ENCODE assay signal across 32 cellular contexts in genomic region chr9:126109575-126109974, GRCh38.
"Had no signal": no experiment of that assay in that cellular context is flagged by ENCODE, and none has a peak within 500 bp of the region (broad histone marks: within the 10 kb centered on the region; RNA-seq: fewer than 3 reads in every experiment).

No MANE protein-coding gene starts in this region.

- DNase-seq: activated B cell treated with CpG ODN at 0.5 μM for 24 hours; activated CD4-positive, alpha-beta T cell treated with anti-CD3 and anti-CD28 coated beads for 48 hours; activated CD4-positive, alpha-beta T cell treated with anti-CD3 and anti-CD28 coated beads, Interleukin-2, amount 50 U/mL, for 1 hour; activated CD4-positive, alpha-beta T cell treated with anti-CD3 and anti-CD28 coated beads, Interleukin-2, amount 50 U/mL, for 48 hours; activated CD8-positive, alpha-beta memory T cell treated with anti-CD3 and anti-CD28 coated beads for 24 hours; activated CD8-positive, alpha-beta T cell treated with anti-CD3 and anti-CD28 coated beads for 36 hours; activated gamma-delta T cell; activated naive CD4-positive, alpha-beta T cell; activated naive CD4-positive, alpha-beta T cell treated with anti-CD3 and anti-CD28 coated beads, Interleukin-2, amount 10 ng/mL, durations not matched to agents 7 days and 5 days; activated naive CD8-positive, alpha-beta T cell treated with anti-CD3 and anti-CD28 coated beads, Interleukin-2, amount 10 ng/mL, durations not matched to agents 7 days and 5 days; activated T-cell treated with anti-CD3 and anti-CD28 coated beads, Interleukin-2, amount 50 U/mL, for 4 hours; cortex of kidney; dermis blood vessel endothelial cell; effector CD4-positive, alpha-beta T cell; effector memory CD8-positive, alpha-beta T cell; esophagus squamous epithelium; foreskin melanocyte; T-helper 1 cell; T-helper 17 cell; T1000; WERI-Rb-1 had no signal

- H3K36me3 ChIP-seq: ascending aorta, breast epithelium, cardiac muscle cell, esophagus squamous epithelium, gastroesophageal sphincter, WERI-Rb-1 had no signal

- H3K4me3 Mint-ChIP-seq: activated B cell treated with CpG ODN at 0.5 μM for 24 hours; activated CD8-positive, alpha-beta T cell treated with anti-CD3 and anti-CD28 coated beads for 36 hours; activated naive CD4-positive, alpha-beta T cell treated with anti-CD3 and anti-CD28 coated beads, Interleukin-2, amount 10 ng/mL, durations not matched to agents 7 days and 5 days; activated naive CD8-positive, alpha-beta T cell treated with anti-CD3 and anti-CD28 coated beads, Interleukin-2, amount 10 ng/mL, durations not matched to agents 7 days and 5 days; activated T-cell treated with anti-CD3 and anti-CD28 coated beads, Interleukin-2, amount 50 U/mL, for 4 hours; activated T-helper 17 cell treated with anti-CD3 and anti-CD28 coated beads, Interleukin-2, amount 50 U/mL, for 72 hours; brain; central memory CD8-positive, alpha-beta T cell; effector memory CD8-positive, alpha-beta T cell; T-helper 17 cell; T-helper 2 cell treated with Interferon-gamma antibody and Interleukin-4, amounts not matched to agents 5 μg/mL and 100 μg/mL, for 36 hours had no signal

- H3K9me3 Mint-ChIP-seq: activated B cell treated with CpG ODN at 0.5 μM for 24 hours; activated CD8-positive, alpha-beta T cell treated with anti-CD3 and anti-CD28 coated beads for 36 hours; activated naive CD4-positive, alpha-beta T cell treated with anti-CD3 and anti-CD28 coated beads, Interleukin-2, amount 10 ng/mL, durations not matched to agents 7 days and 5 days; activated naive CD4-positive, alpha-beta T cell treated with anti-CD3 and anti-CD28 coated beads, Interleukin-2, amount 50 U/mL, for 72 hours; activated naive CD8-positive, alpha-beta T cell treated with anti-CD3 and anti-CD28 coated beads, Interleukin-2, amount 10 ng/mL, durations not matched to agents 7 days and 5 days; activated T-cell treated with anti-CD3 and anti-CD28 coated beads, Interleukin-2, amount 50 U/mL, for 4 hours; central memory CD8-positive, alpha-beta T cell; effector memory CD8-positive, alpha-beta T cell; T-helper 2 cell treated with Interferon-gamma antibody and Interleukin-4, amounts not matched to agents 5 μg/mL and 100 μg/mL, for 36 hours had no signal

- H3K4me1 ChIP-seq: ascending aorta, breast epithelium, esophagus squamous epithelium, gastroesophageal sphincter had no signal

- H3K27ac Mint-ChIP-seq: activated B cell treated with CpG ODN at 0.5 μM for 24 hours; activated CD8-positive, alpha-beta T cell treated with anti-CD3 and anti-CD28 coated beads for 36 hours; activated naive CD4-positive, alpha-beta T cell treated with anti-CD3 and anti-CD28 coated beads, Interleukin-2, amount 10 ng/mL, durations not matched to agents 7 days and 5 days; activated naive CD4-positive, alpha-beta T cell treated with anti-CD3 and anti-CD28 coated beads, Interleukin-2, amount 50 U/mL, for 72 hours; activated naive CD8-positive, alpha-beta T cell treated with anti-CD3 and anti-CD28 coated beads, Interleukin-2, amount 10 ng/mL, durations not matched to agents 7 days and 5 days; activated T-helper 17 cell treated with anti-CD3 and anti-CD28 coated beads, Interleukin-2, amount 50 U/mL, for 72 hours; effector memory CD8-positive, alpha-beta T cell; T-helper 17 cell; T-helper 2 cell treated with Interferon-gamma antibody and Interleukin-4, amounts not matched to agents 5 μg/mL and 100 μg/mL, for 36 hours had no signal

- H3K27ac ChIP-seq: ascending aorta, breast epithelium, cardiac muscle cell, epithelial cell of prostate, esophagus squamous epithelium, gastroesophageal sphincter, WERI-Rb-1 had no signal

- H3K4me3 ChIP-seq: ascending aorta, breast epithelium, cardiac muscle cell, esophagus squamous epithelium, gastroesophageal sphincter had no signal

- H3K36me3 Mint-ChIP-seq: activated naive CD4-positive, alpha-beta T cell treated with anti-CD3 and anti-CD28 coated beads, Interleukin-2, amount 10 ng/mL, durations not matched to agents 7 days and 5 days; activated naive CD4-positive, alpha-beta T cell treated with anti-CD3 and anti-CD28 coated beads, Interleukin-2, amount 50 U/mL, for 72 hours; brain had no signal

- H3K4me1 Mint-ChIP-seq: activated B cell treated with CpG ODN at 0.5 μM for 24 hours; activated naive CD4-positive, alpha-beta T cell treated with anti-CD3 and anti-CD28 coated beads, Interleukin-2, amount 10 ng/mL, durations not matched to agents 7 days and 5 days; activated naive CD8-positive, alpha-beta T cell treated with anti-CD3 and anti-CD28 coated beads, Interleukin-2, amount 10 ng/mL, durations not matched to agents 7 days and 5 days; central memory CD8-positive, alpha-beta T cell had no signal

- H3K27me3 ChIP-seq: ascending aorta, cardiac muscle cell had no signal

- H3K9me3 ChIP-seq: ascending aorta, breast epithelium, esophagus squamous epithelium, gastroesophageal sphincter had no signal

- ATAC-seq: activated CD4-positive, CD25-positive, alpha-beta regulatory T cell treated with anti-CD3 and anti-CD28 coated beads, Interleukin-2, amount 50 U/mL, for 24 hours; activated CD8-positive, alpha-beta T cell treated with anti-CD3 and anti-CD28 coated beads for 36 hours; activated naive CD4-positive, alpha-beta T cell treated with anti-CD3 and anti-CD28 coated beads, Interleukin-2, amount 50 U/mL, for 72 hours; activated T-cell treated with anti-CD3 and anti-CD28 coated beads, Interleukin-2, amount 50 U/mL, for 4 hours; activated T-helper 17 cell treated with anti-CD3 and anti-CD28 coated beads, Interleukin-2, amount 50 U/mL, for 72 hours; effector memory CD8-positive, alpha-beta T cell; gastroesophageal sphincter; T-helper 17 cell had no signal
